In the genomic region with DNA sequence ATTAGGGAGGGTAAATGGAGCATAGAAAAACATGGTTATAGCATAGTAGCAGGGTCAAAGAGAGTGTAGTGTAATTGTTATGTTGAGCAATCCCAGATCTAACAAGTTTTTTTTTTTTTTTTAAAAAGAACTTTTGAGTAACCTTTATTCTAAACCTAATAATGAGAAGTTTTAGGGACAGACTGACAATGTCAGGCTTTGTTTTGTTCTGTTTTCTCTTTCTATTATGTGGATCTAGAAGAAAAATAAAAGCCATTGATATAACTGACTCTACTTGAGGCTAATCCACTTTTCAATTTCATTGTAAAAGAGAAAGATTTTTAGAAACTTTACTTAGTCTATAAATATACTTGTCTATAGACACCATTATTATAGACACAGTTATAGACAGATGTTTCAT, we compare ENCODE assay signal across 23 cellular contexts.
"Had no signal": no experiment of that assay in that cellular context is flagged by ENCODE, and none has a peak within 500 bp of the region (broad histone marks: within the 10 kb centered on the region; RNA-seq: fewer than 3 reads in every experiment).

No MANE protein-coding gene starts in this region.

- H3K4me3 ChIP-seq: neural progenitor cell, ovary, psoas muscle, right lobe of liver, sigmoid colon, stomach, tibial nerve, upper lobe of left lung, vagina had no signal

- H3K36me3 ChIP-seq: neural progenitor cell, ovary, right lobe of liver, sigmoid colon, stomach, tibial nerve, upper lobe of left lung, vagina had no signal

- H3K4me1 ChIP-seq: parathyroid adenoma, psoas muscle, right lobe of liver, sigmoid colon, stomach, upper lobe of left lung had no signal

- H3K9ac ChIP-seq: neural progenitor cell, parathyroid adenoma had no signal

- DNase-seq: natural killer cell; occipital lobe; ovary; posterior cingulate gyrus; psoas muscle; right cardiac atrium; right lobe of liver; sigmoid colon; small intestine; stimulated activated CD4-positive, alpha-beta T cell treated with anti-CD3 and anti-CD28 coated beads, Interleukin-15, amount 100 ng/mL, for 24 hours; stimulated activated CD4-positive, alpha-beta T cell treated with anti-CD3 and anti-CD28 coated beads, Interleukin-2, amount 100 ng/mL, for 24 hours; stimulated activated CD4-positive, alpha-beta T cell treated with anti-CD3 and anti-CD28 coated beads, Interleukin-2, amount 100 ng/mL, for 48 hours; stimulated activated CD4-positive, alpha-beta T cell treated with anti-CD3 and anti-CD28 coated beads, Interleukin-4, amount 100 ng/mL, for 24 hours; stimulated activated naive B cell treated with anti-CD40 and anti-IgM and Interleukin-4, amounts not matched to agents 10 μg/mL and 1 μg/mL and 100 μg/mL, for 72 hours; stimulated activated naive CD4-positive, alpha-beta T cell treated with Interleukin-2 at 50 U/mL for 16 hours; stomach; trophoblast cell; upper lobe of left lung had no signal

- ATAC-seq: natural killer cell; psoas muscle; right cardiac atrium; right lobe of liver; stimulated activated effector memory CD8-positive, alpha-beta T cell treated with anti-CD3 and anti-CD28 coated beads, Interleukin-12 subunit alpha, Interleukin-12 subunit beta, amount 100 ng/mL, for 72 hours; stimulated activated naive B cell treated with anti-CD40 and anti-IgM and Interleukin-4, amounts not matched to agents 10 μg/mL and 1 μg/mL and 100 μg/mL, for 72 hours had no signal

- H3K27ac ChIP-seq: neural progenitor cell, ovary, parathyroid adenoma, psoas muscle, right lobe of liver, sigmoid colon, stomach, upper lobe of left lung, vagina had no signal

- H3K27me3 ChIP-seq: neural progenitor cell, ovary, right lobe of liver, sigmoid colon, stomach, tibial nerve, upper lobe of left lung, vagina had no signal

- H3K9me3 ChIP-seq: ovary, psoas muscle, right lobe of liver, sigmoid colon, stomach, tibial nerve, upper lobe of left lung, vagina had no signal
